In the genomic region with DNA sequence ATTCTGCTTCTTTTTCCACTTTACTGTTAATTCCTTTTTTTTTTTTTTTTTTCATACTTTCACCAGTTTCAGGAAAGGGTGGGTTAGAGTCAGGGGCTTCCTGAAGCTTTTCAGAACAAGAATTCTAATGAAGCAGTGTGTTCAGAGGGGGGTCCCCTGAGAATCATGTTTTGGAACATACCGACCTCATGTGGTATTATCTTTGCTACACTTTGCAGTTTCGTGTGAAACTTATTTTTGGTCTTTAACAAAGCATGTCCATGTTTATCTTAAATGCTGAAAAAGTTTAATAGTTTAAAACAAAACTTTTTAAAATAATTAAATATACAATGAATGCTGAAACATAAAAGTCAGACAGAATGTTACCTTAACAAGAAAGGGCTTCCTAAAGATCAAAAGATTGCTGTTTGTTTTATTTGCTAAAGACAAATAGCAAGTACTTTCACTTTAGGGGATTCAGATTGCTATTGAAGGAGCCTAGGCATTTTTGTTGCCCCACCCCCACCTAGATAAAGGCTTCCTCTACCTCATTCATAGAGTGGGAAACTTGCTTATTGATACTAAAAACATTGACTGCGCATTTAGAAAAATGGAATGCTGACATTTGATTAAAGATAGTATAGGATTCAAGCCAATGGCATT, we compare ENCODE assay signal across 12 cellular contexts. TPM values are rescaled to one million over a fixed set of nuclear protein-coding genes. Genes with fewer than 3 reads are reported as not detected.
DNase-seq lines count a peak whose midpoint lies in the region; ATAC-seq and TF ChIP-seq lines count a peak whose summit lies in the region.
"Had no signal": no experiment of that assay in that cellular context is flagged by ENCODE, and none has a peak within 500 bp of the region (broad histone marks: within the 10 kb centered on the region; RNA-seq: fewer than 3 reads in every experiment).

No MANE protein-coding gene starts in this region.

- POLR2A ChIA-PET in A673 (lab: Charles Lee; ENCODE audit: low non-redundant PET) = no interaction called here

- no peaks in the 10 kb centered on the region for H3K27me3 ChIP-seq in A673 (replicated peaks; ENCODE audit: insufficient read depth, low read depth, low read length, poor library complexity)
- H3K27me3 ChIP-seq in KMS-11 (ENCODE audit: insufficient read depth, low read depth) = no peaks in the 10 kb centered on the region

- peak; percentile 39 for ATAC-seq in GM18861 (IDR thresholded peaks at IDR 0.05; ENCODE audit: unreplicated experiment)
- ATAC-seq in left ventricle myocardium superior = peak; percentile 72
- ATAC-seq: activated T-helper 17 cell treated with anti-CD3 and anti-CD28 coated beads, Interleukin-2, amount 50 U/mL, for 72 hours; SK-N-SH treated with all-trans-retinoic acid at 6 μM for 48 hours had no signal

- CTCF ChIA-PET in A673 (lab: Charles Lee) = interaction anchor here (0.6 kb wide), 1 partner anchor 301 kb away, joined by 4 read pairs; no protein-coding TSS in a partner anchor

- H4K20me1 ChIP-seq in KMS-11 (ENCODE audit: insufficient read depth) = no peaks in the 10 kb centered on the region

- no TSS peak for BruUV-seq in A673 (replicated peaks; lab: Mats Ljungman, UMichigan)

- intact Hi-C loops in A673 (cut with micrococcal nuclease; ENCODE audit: unreplicated experiment) = loop anchor here (5.0 kb wide), 3 partner anchors 86 to 501 kb away; partner anchors contain the start of gene PAN3
- intact Hi-C loops in left ventricle myocardium superior (cut with micrococcal nuclease) = loop anchor here (1.0 kb wide), 1 partner anchor 314 kb away; no protein-coding TSS in a partner anchor

- no peaks in the 10 kb centered on the region for H3K36me3 ChIP-seq in A673 (ENCODE audit: insufficient read depth, low read length, poor library complexity, severe bottlenecking)
- H3K36me3 ChIP-seq in KMS-11 (ENCODE audit: insufficient read depth) = no peaks in the 10 kb centered on the region

- no peaks in the 10 kb centered on the region for H3K79me2 ChIP-seq in KMS-11 (ENCODE audit: insufficient read depth, low read depth)

- DNase-seq in A673 (ENCODE audit: low spot score) (peak; percentile 10), left ventricle myocardium superior (no peak), retina (no peak), NCI-H187 (lab: John Stamatoyannopoulos, UW) (no peak), NCI-H128 (lab: John Stamatoyannopoulos, UW; ENCODE audit: unreplicated experiment) (no peak)
- DNase-seq in activated CD8-positive, alpha-beta memory T cell treated with anti-CD3 and anti-CD28 coated beads, Interleukin-2, amount 50 U/mL, for 48 hours = no peak
- DNase-seq: stimulated activated CD4-positive, alpha-beta T cell treated with anti-CD3 and anti-CD28 coated beads, Interleukin-15, amount 100 ng/mL, for 24 hours; stimulated activated CD8-positive, alpha-beta memory T cell treated with anti-CD3 and anti-CD28 coated beads, Interleukin-4, amount 100 ng/mL, for 48 hours had no signal

- 0 out of 2 replicates have a peak overlapping the region, but pooled peaks have one; percentile 3 for H3K4me2 ChIP-seq in KMS-11

- H3K27ac ChIP-seq in A673 (ENCODE audit: low read depth, low read length, poor library complexity, severe bottlenecking) (no peak overlapping the region), KMS-11 (no peak overlapping the region)

- H3K4me1 ChIP-seq in A673 (ENCODE audit: insufficient read depth, low read length, poor library complexity, severe bottlenecking) (peaks cover 15% of the 10 kb centered on the region), KMS-11 (ENCODE audit: low read depth, poor library complexity, severe bottlenecking) (peaks cover 22% of the 10 kb centered on the region)

- H3K9ac ChIP-seq in KMS-11 = no peak overlapping the region

- no peaks in the 10 kb centered on the region for H3K9me3 ChIP-seq in A673 (ENCODE audit: low read depth, low read length, poor library complexity, severe bottlenecking)

- H2AFZ ChIP-seq in KMS-11 (ENCODE audit: low read depth) = no peak overlapping the region

- no peak for TF ChIP-seq CTCF in A673 (conservative IDR thresholded peaks at IDR 0.05; ENCODE audit: low read depth, low read length)
- TF ChIP-seq CTCF in KMS-11 (conservative IDR thresholded peaks at IDR 0.05; ENCODE audit: low read depth, low read length) = no peak

- H3K4me3 ChIP-seq in A673 (ENCODE audit: low read depth, low read length, poor library complexity, severe bottlenecking) (no peak overlapping the region), KMS-11 (IDR thresholded peaks at IDR 0.05; ENCODE audit: insufficient read depth, low read depth, low read length) (no peak overlapping the region)

RNA-seq across cellular contexts. Expression of gene POMP, which starts 21.1 kb away (rescaled TPM):
- total RNA-seq in A673 (2021) (150 and 185 TPM in 2 replicates), left ventricle myocardium superior (113 TPM)
